ENCODE assay signal across 8 cellular contexts in genomic region chr9:98146101-98146991, GRCh38. TPM values are rescaled to one million over a fixed set of nuclear protein-coding genes. Genes with fewer than 3 reads are reported as not detected.
DNase-seq lines count a peak whose midpoint lies in the region; ATAC-seq and TF ChIP-seq lines count a peak whose summit lies in the region.

No MANE protein-coding gene starts in this region.

- peak; percentile 37 for DNase-seq in ELR (ENCODE audit: low read depth)
- DNase-seq in SKM-1 treated with dmso at 0.1 percent for 144 hours (lab: John Stamatoyannopoulos, UW; ENCODE audit: unreplicated experiment) = peak; percentile 61
- peak; percentile 79 to 94 for DNase-seq in left colon
- no peak for DNase-seq in brain microvascular endothelial cell
- no peak for DNase-seq in RKO (ENCODE audit: low spot score)

- H3K27me3 ChIP-seq in brain microvascular endothelial cell (replicated peaks) = no peaks in the 10 kb centered on the region

- intact Hi-C loops in left colon (cut with DNase I, micrococcal nuclease) = no loop called here

- no peaks in the 10 kb centered on the region for H3K36me3 ChIP-seq in brain microvascular endothelial cell (replicated peaks)

- no peak for TF ChIP-seq CTCF in brain microvascular endothelial cell (IDR thresholded peaks at IDR 0.05; ENCODE audit: low read depth, low read length, missing control alignments)

- no peak overlapping the region for H3K27ac ChIP-seq in brain microvascular endothelial cell

- H3K4me3 ChIP-seq in brain microvascular endothelial cell (ENCODE audit: low read depth, low read length) = no peak overlapping the region

- ATAC-seq in HG03442 (IDR thresholded peaks at IDR 0.05; ENCODE audit: unreplicated experiment) (peak; percentile 55), left colon (peak; percentile 66), HG02973 (IDR thresholded peaks at IDR 0.05; ENCODE audit: unreplicated experiment) (no peak), GM18907 (IDR thresholded peaks at IDR 0.05; ENCODE audit: unreplicated experiment) (no peak)

- in situ Hi-C loops in brain microvascular endothelial cell (cut with HindIII; ENCODE audit: low pct_ligation_motif_present, low sequenced_read_pairs) = no loop called here

RNA-seq across cellular contexts. Expression of gene TRIM14, which starts 27.3 kb away (rescaled TPM):
- 10 to 100 TPM; 46.3 to 55.6 TPM for total RNA-seq in left colon

RNA-seq across cellular contexts. Expression of gene CORO2A, which starts 46.1 kb away (rescaled TPM):
- 10 to 100 TPM; 56.5 to 70.4 TPM for total RNA-seq in left colon

Comparison
In these comparisons a context has a peak if more than half of its experiments do, and no peak if none do; other contexts are left out.
1. DNase-seq: peak in ELR (single experiment), SKM-1 treated with dmso at 0.1 percent for 144 hours (single experiment) and left colon (2 of 2); none in brain microvascular endothelial cell (single experiment) and RKO (single experiment).
2. ATAC-seq: peak in HG03442 (single experiment) and left colon (single experiment); none in HG02973 (single experiment) and GM18907 (single experiment).